In genomic region chr3:197516890-197517606, GRCh38 we compare ENCODE assay signal across 8 cellular contexts. TPM values are rescaled to one million over a fixed set of nuclear protein-coding genes. Genes with fewer than 3 reads are reported as not detected.
DNase-seq lines count a peak whose midpoint lies in the region; ATAC-seq and TF ChIP-seq lines count a peak whose summit lies in the region.
"Not testable (repeated sequence)": the region's sequence is repeated elsewhere in the genome, so short reads cannot be mapped to it uniquely, and the experiment has no call there.

No MANE protein-coding gene starts in this region.

- POLR2A ChIA-PET in PC-9 (lab: Charles Lee; ENCODE audit: unreplicated experiment) = interaction anchor here (0.6 to 0.7 kb wide), 7 partner anchors 10 to 486 kb away, joined by 3 to 15 read pairs (median 5); no protein-coding TSS in a partner anchor

- H3K9ac ChIP-seq in endodermal cell (ENCODE audit: extremely low read depth, low read length, poor library complexity, severe bottlenecking) = not testable (repeated sequence)

- H3K4me3 ChIP-seq in GM23338; endodermal cell (ENCODE audit: low read length); spleen: not testable (repeated sequence)
- H3K4me3 ChIP-seq in PC-9 = peak overlapping the region; percentile 33; the same call in 1 of the 2 replicates

- H3F3A ChIP-seq in GM23338 (replicated peaks; ENCODE audit: low read depth) = not testable (repeated sequence)
- H3F3A ChIP-seq in PC-9 (ENCODE audit: insufficient read depth, low read depth) = peaks cover 18% of the 10 kb centered on the region; the same call in 1 of the 2 replicates

- not testable (repeated sequence) for BruUV-seq in PC-9 (replicated peaks; lab: Mats Ljungman, UMichigan)

- H3K27me3 Mint-ChIP-seq in CD14-positive monocyte (ENCODE audit: low read depth in 3 of 3); GM23338 (ENCODE audit: insufficient read depth, low read depth, poor library complexity); activated CD4-positive, alpha-beta T cell treated with anti-CD3 and anti-CD28 coated beads, Interleukin-2, amount 10 ng/mL, durations not matched to agents 24 days and 14 days; activated naive CD4-positive, alpha-beta T cell treated with anti-CD3 and anti-CD28 coated beads, Interleukin-2, amount 10 ng/mL, durations not matched to agents 7 days and 5 days; endodermal cell (ENCODE audit: insufficient read depth): not testable (repeated sequence)

- not testable (repeated sequence) for H3K4me1 Mint-ChIP-seq in CD14-positive monocyte
- H3K4me1 Mint-ChIP-seq in GM23338 = peaks cover 61% of the 10 kb centered on the region
- peaks cover 16% of the 10 kb centered on the region for H3K4me1 Mint-ChIP-seq in activated CD4-positive, alpha-beta T cell treated with anti-CD3 and anti-CD28 coated beads, Interleukin-2, amount 10 ng/mL, durations not matched to agents 24 days and 14 days
- H3K4me1 Mint-ChIP-seq in activated naive CD4-positive, alpha-beta T cell treated with anti-CD3 and anti-CD28 coated beads, Interleukin-2, amount 10 ng/mL, durations not matched to agents 7 days and 5 days = peaks cover 12% of the 10 kb centered on the region
- peaks cover 27% of the 10 kb centered on the region for H3K4me1 Mint-ChIP-seq in endodermal cell

- H3K4me3 Mint-ChIP-seq in CD14-positive monocyte; GM23338; activated CD4-positive, alpha-beta T cell treated with anti-CD3 and anti-CD28 coated beads, Interleukin-2, amount 10 ng/mL, durations not matched to agents 24 days and 14 days; activated naive CD4-positive, alpha-beta T cell treated with anti-CD3 and anti-CD28 coated beads, Interleukin-2, amount 10 ng/mL, durations not matched to agents 7 days and 5 days; endodermal cell: not testable (repeated sequence)

- not testable (repeated sequence) for H2AFZ ChIP-seq in GM23338, PC-9

- peaks cover 44 to 51% of the 10 kb centered on the region in 2 donors for H3K36me3 Mint-ChIP-seq in CD14-positive monocyte
- peaks cover 33% of the 10 kb centered on the region for H3K36me3 Mint-ChIP-seq in GM23338 (ENCODE audit: low read depth)
- peaks cover 53% of the 10 kb centered on the region for H3K36me3 Mint-ChIP-seq in activated CD4-positive, alpha-beta T cell treated with anti-CD3 and anti-CD28 coated beads, Interleukin-2, amount 10 ng/mL, durations not matched to agents 24 days and 14 days (ENCODE audit: low read depth)
- H3K36me3 Mint-ChIP-seq in activated naive CD4-positive, alpha-beta T cell treated with anti-CD3 and anti-CD28 coated beads, Interleukin-2, amount 10 ng/mL, durations not matched to agents 7 days and 5 days = peaks cover 69% of the 10 kb centered on the region
- peaks cover 54% of the 10 kb centered on the region for H3K36me3 Mint-ChIP-seq in endodermal cell (ENCODE audit: low read depth)

- intact Hi-C loops in CD14-positive monocyte (cut with micrococcal nuclease); spleen (cut with DNase I; ENCODE audit: low total_unique reads): not testable (repeated sequence)
- intact Hi-C loops in PC-9 (cut with micrococcal nuclease; ENCODE audit: unreplicated experiment) = loop anchor here (1.0 to 2.0 kb wide), 2 partner anchors 24 to 38 kb away; partner anchors contain the start of gene BDH1
- intact Hi-C loops in activated CD4-positive, alpha-beta T cell treated with anti-CD3 and anti-CD28 coated beads, Interleukin-2, amount 10 ng/mL, durations not matched to agents 24 days and 14 days (cut with micrococcal nuclease) = loop anchor here (5.0 kb wide), 1 partner anchor 90 kb away; no protein-coding TSS in a partner anchor

- H3K27ac ChIP-seq in GM23338 (ENCODE audit: low read depth); endodermal cell (ENCODE audit: low read depth, low read length): not testable (repeated sequence)
- H3K27ac ChIP-seq in PC-9 (peak overlapping the region; percentile 73), spleen (peak overlapping the region in 3 of 8 donors; percentile 36 to 54 (median 38))

- CTCF ChIA-PET in PC-9 (lab: Charles Lee) = interaction anchor here (0.5 kb wide), 1 partner anchor 288 kb away, joined by 10 read pairs; no protein-coding TSS in a partner anchor
- CTCF ChIA-PET in activated naive CD4-positive, alpha-beta T cell treated with anti-CD3 and anti-CD28 coated beads, Interleukin-2, amount 10 ng/mL, durations not matched to agents 7 days and 5 days (lab: Charles Lee) = not testable (repeated sequence)

- not testable (repeated sequence) for H3K9me3 Mint-ChIP-seq in CD14-positive monocyte; GM23338; activated CD4-positive, alpha-beta T cell treated with anti-CD3 and anti-CD28 coated beads, Interleukin-2, amount 10 ng/mL, durations not matched to agents 24 days and 14 days; activated naive CD4-positive, alpha-beta T cell treated with anti-CD3 and anti-CD28 coated beads, Interleukin-2, amount 10 ng/mL, durations not matched to agents 7 days and 5 days; endodermal cell

- not testable (repeated sequence) for H4K20me1 ChIP-seq in GM23338 (replicated peaks; ENCODE audit: insufficient read depth); PC-9 (ENCODE audit: insufficient read depth)

- H3K9me2 ChIP-seq in GM23338 (ENCODE audit: insufficient read depth); PC-9 (ENCODE audit: insufficient read depth): not testable (repeated sequence)

- DNase-seq in CD14-positive monocyte (ENCODE audit: low spot score); GM23338 (ENCODE audit: low spot score); PC-9; activated CD4-positive, alpha-beta T cell treated with anti-CD3 and anti-CD28 coated beads, Interleukin-2, amount 10 ng/mL, durations not matched to agents 24 days and 14 days: not testable (repeated sequence)
- DNase-seq in activated naive CD4-positive, alpha-beta T cell treated with anti-CD3 and anti-CD28 coated beads, Interleukin-2, amount 10 ng/mL, durations not matched to agents 7 days and 5 days = peak; percentile 43
- DNase-seq in endodermal cell (peak; percentile 38), lung microvascular endothelial cell (ENCODE audit: low read depth in 2 of 2) (peak; percentile 39 to 45), spleen (peak; percentile 37)

- H3K4me2 ChIP-seq in GM23338 = not testable (repeated sequence)
- H3K4me2 ChIP-seq in PC-9 = peak overlapping the region; percentile 79

- TF ChIP-seq POLR2A in spleen (IDR thresholded peaks at IDR 0.05) = not testable (repeated sequence)

- not testable (repeated sequence) for TF ChIP-seq CTCF in CD14-positive monocyte (IDR thresholded peaks at IDR 0.05); GM23338 (conservative IDR thresholded peaks at IDR 0.05; ENCODE audit: low read depth in 2 of 2); PC-9 (conservative IDR thresholded peaks at IDR 0.05); endodermal cell (conservative IDR thresholded peaks at IDR 0.05); spleen (IDR thresholded peaks at IDR 0.05 in 8 of 11, conservative IDR thresholded peaks at IDR 0.05 in 3 of 11)

- H3K36me3 ChIP-seq in GM23338 (ENCODE audit: insufficient read depth); PC-9 (ENCODE audit: low read depth); endodermal cell (ENCODE audit: control insufficient read depth, insufficient read depth, low read length): not testable (repeated sequence)
- H3K36me3 ChIP-seq in spleen = peaks cover 0 to 66% (median 1%) of the 10 kb centered on the region in 6 donors

- H3K9me3 ChIP-seq in PC-9 (ENCODE audit: insufficient read depth, low read depth); endodermal cell (ENCODE audit: control insufficient read depth, low read length); spleen: not testable (repeated sequence)

- not testable (repeated sequence) for H3K27me3 ChIP-seq in GM23338 (ENCODE audit: insufficient read depth); PC-9 (ENCODE audit: insufficient read depth, low read depth); endodermal cell (ENCODE audit: control insufficient read depth, insufficient read depth, low read length, poor library complexity, severe bottlenecking); spleen (replicated peaks in 1 of 7)

- ATAC-seq in GM23338 = not testable (repeated sequence)

- H3K27ac Mint-ChIP-seq in CD14-positive monocyte = peak overlapping the region in 5 of 7 donors; percentile 9 to 75 (median 54)
- 0 out of 2 replicates have a peak overlapping the region, but pooled peaks have one; percentile 1 for H3K27ac Mint-ChIP-seq in GM23338
- peak overlapping the region; percentile 88 for H3K27ac Mint-ChIP-seq in activated CD4-positive, alpha-beta T cell treated with anti-CD3 and anti-CD28 coated beads, Interleukin-2, amount 10 ng/mL, durations not matched to agents 24 days and 14 days
- H3K27ac Mint-ChIP-seq in activated naive CD4-positive, alpha-beta T cell treated with anti-CD3 and anti-CD28 coated beads, Interleukin-2, amount 10 ng/mL, durations not matched to agents 7 days and 5 days = peak overlapping the region; percentile 83
- not testable (repeated sequence) for H3K27ac Mint-ChIP-seq in endodermal cell

- 90 to 95% methylated on average over 2 to 5 of the region's 12 CpGs for WGBS in endodermal cell (ENCODE audit: insufficient coverage in 1 of 2, insufficient read length in 1 of 2), 2 experiments
- WGBS in spleen, 5 donors = 22 to 34% (median 24%) methylated on average over 11 to 12 of the region's 12 CpGs

- not testable (repeated sequence) for H3K79me2 ChIP-seq in GM23338 (replicated peaks; ENCODE audit: insufficient read depth); PC-9 (ENCODE audit: low read depth)

- H3K4me1 ChIP-seq in GM23338 (ENCODE audit: insufficient read depth) (peaks cover 11% of the 10 kb centered on the region; the same call in 1 of the 2 replicates), PC-9 (replicated peaks; ENCODE audit: insufficient read depth) (peaks cover 22% of the 10 kb centered on the region), endodermal cell (ENCODE audit: control insufficient read depth, insufficient read depth, low read length) (peaks cover 12% of the 10 kb centered on the region)
- not testable (repeated sequence) for H3K4me1 ChIP-seq in spleen

RNA-seq across cellular contexts. Expression of gene BDH1, which starts 38.7 kb away (rescaled TPM):
- polyA plus RNA-seq in CD14-positive monocyte (1 to 10 TPM; 2.8 to 5.3 TPM), GM23338 (2016; fragmentation: Nextera tagmentation; extraction: Ambion mirVana) (17.1 and 19.3 TPM in 2 replicates), spleen (10 to 100 TPM; 14.3 to 17.7 (median 17.3) TPM)
- 11.2 and 18.1 TPM in 2 replicates for total RNA-seq in GM23338 (2014; rRNA removed; shearing (Covaris generic))
- total RNA-seq in PC-9 (2021) (51.7 and 55.1 TPM in 2 replicates), endodermal cell (10 to 100 TPM; 32.5 to 49.0 TPM), lung microvascular endothelial cell (1.6 and 1.7 TPM in 2 replicates), spleen (10 to 100 TPM; 11.5 to 24.6 (median 17.8) TPM)
- 124 and 133 TPM in 2 replicates for total RNA-seq in activated CD4-positive, alpha-beta T cell treated with anti-CD3 and anti-CD28 coated beads, Interleukin-2, amount 10 ng/mL, durations not matched to agents 24 days and 14 days
- 11.3 TPM for polyA plus RNA-seq in endodermal cell (2013, experiment 1 of 2)
- polyA plus RNA-seq in endodermal cell (2013, experiment 2 of 2) = 8.7 TPM
